ENCODE assay signal across 1 cellular context in the genomic region with DNA sequence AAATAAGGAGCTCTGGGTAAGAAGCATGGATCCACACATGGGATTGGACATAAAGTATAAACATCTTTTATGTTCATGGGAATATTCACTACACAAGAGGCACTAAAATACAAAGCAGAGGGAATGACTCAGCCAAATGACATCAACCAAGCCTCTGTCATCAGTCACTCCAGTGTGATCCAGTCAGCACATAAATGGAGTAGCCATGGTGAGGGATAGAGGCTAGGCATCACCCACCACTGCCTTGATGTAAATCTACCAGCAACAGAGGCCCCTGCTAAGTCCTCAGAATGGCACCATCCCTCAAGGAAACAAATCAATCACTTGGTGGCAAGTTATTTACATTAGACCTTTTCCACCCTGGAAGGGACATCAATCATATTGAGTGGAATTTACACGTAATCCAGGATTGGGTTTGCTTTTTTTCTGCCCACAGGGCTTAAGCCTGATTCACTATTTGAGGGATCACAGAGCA.
TF ChIP-seq lines count a peak whose summit lies in the region.

No MANE protein-coding gene starts in this region.

TF ChIP-seq in K562, 482 proteins besides CTCF, POLR2A, EP300 and RAD21 (continued from another document):
- no peak for TF ChIP-seq NR3C1 (CRISPR knock-in tag; IDR thresholded peaks at IDR 0.05)
- peak; percentile 34; the same call in 1 of the 2 replicates for TF ChIP-seq SMARCA4 (IDR thresholded peaks at IDR 0.05)
- TF ChIP-seq CREBBP (IDR thresholded peaks at IDR 0.05; ENCODE audit: low read depth, low read length): no peak
- TF ChIP-seq ZNF239 (CRISPR knock-in tag; IDR thresholded peaks at IDR 0.05): no peak
- no peak for TF ChIP-seq RBBP5 (IDR thresholded peaks at IDR 0.05; ENCODE audit: borderline replicate concordance, insufficient read depth, low read length, poor library complexity, severe bottlenecking)
- no peak for TF ChIP-seq CBX1 (IDR thresholded peaks at IDR 0.05; ENCODE audit: low read depth)
- TF ChIP-seq FOXJ2 (tag; IDR thresholded peaks at IDR 0.05): no peak
- TF ChIP-seq, protein P1, sequence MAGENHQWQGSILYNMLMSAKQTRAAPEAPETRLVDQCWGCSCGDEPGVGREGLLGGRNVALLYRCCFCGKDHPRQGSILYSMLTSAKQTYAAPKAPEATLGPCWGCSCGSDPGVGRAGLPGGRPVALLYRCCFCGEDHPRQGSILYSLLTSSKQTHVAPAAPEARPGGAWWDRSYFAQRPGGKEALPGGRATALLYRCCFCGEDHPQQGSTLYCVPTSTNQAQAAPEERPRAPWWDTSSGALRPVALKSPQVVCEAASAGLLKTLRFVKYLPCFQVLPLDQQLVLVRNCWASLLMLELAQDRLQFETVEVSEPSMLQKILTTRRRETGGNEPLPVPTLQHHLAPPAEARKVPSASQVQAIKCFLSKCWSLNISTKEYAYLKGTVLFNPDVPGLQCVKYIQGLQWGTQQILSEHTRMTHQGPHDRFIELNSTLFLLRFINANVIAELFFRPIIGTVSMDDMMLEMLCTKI (IDR thresholded peaks at IDR 0.05; ENCODE audit: partially characterized antibody): no peak
- TF ChIP-seq, protein P2, sequence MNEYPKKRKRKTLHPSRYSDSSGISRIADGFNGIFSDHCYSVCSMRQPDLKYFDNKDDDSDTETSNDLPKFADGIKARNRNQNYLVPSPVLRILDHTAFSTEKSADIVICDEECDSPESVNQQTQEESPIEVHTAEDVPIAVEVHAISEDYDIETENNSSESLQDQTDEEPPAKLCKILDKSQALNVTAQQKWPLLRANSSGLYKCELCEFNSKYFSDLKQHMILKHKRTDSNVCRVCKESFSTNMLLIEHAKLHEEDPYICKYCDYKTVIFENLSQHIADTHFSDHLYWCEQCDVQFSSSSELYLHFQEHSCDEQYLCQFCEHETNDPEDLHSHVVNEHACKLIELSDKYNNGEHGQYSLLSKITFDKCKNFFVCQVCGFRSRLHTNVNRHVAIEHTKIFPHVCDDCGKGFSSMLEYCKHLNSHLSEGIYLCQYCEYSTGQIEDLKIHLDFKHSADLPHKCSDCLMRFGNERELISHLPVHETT (CRISPR knock-in tag; conservative IDR thresholded peaks at IDR 0.05 in 1 of 2, IDR thresholded peaks at IDR 0.05 in 1 of 2): 0 out of 4 replicates have a peak, but pooled peaks of 1 of the 2 experiments have one; percentile 25
- TF ChIP-seq FOSL1 (tag; conservative IDR thresholded peaks at IDR 0.05): peak; percentile 79
- TF ChIP-seq KLF6 (CRISPR knock-in tag; IDR thresholded peaks at IDR 0.05; ENCODE audit: borderline replicate concordance): no peak
- no peak for TF ChIP-seq CHCHD3 (CRISPR knock-in tag; IDR thresholded peaks at IDR 0.05)
- TF ChIP-seq TCF3 (CRISPR knock-in tag; IDR thresholded peaks at IDR 0.05): no peak
- TF ChIP-seq ZFP30 (CRISPR knock-in tag; IDR thresholded peaks at IDR 0.05; ENCODE audit: borderline replicate concordance): no peak
- no peak for TF ChIP-seq E2F3 (CRISPR knock-in tag; IDR thresholded peaks at IDR 0.05)
- no peak for TF ChIP-seq GABPB1 (CRISPR knock-in tag; IDR thresholded peaks at IDR 0.05)
- no peak for TF ChIP-seq ATF1 (CRISPR knock-in tag; IDR thresholded peaks at IDR 0.05)
- TF ChIP-seq ATF1 (tag; IDR thresholded peaks at IDR 0.05): no peak
- no peak for TF ChIP-seq SMAD3 (CRISPR knock-in tag; conservative IDR thresholded peaks at IDR 0.05)
- TF ChIP-seq CBFB (CRISPR knock-in tag; IDR thresholded peaks at IDR 0.05): no peak
- no peak for TF ChIP-seq TSC22D4 (tag; IDR thresholded peaks at IDR 0.05)
- TF ChIP-seq RNF2 (IDR thresholded peaks at IDR 0.05): no peak
- TF ChIP-seq KLF13 (tag; IDR thresholded peaks at IDR 0.05; ENCODE audit: borderline replicate concordance, low read depth): no peak
- no peak for TF ChIP-seq ZFX (CRISPR knock-in tag; IDR thresholded peaks at IDR 0.05)
- no peak for TF ChIP-seq NR2C2 (CRISPR knock-in tag; IDR thresholded peaks at IDR 0.05)
- TF ChIP-seq NR2C2 (tag; IDR thresholded peaks at IDR 0.05): 0 out of 2 replicates have a peak, but pooled peaks have one; percentile 30
- no peak for TF ChIP-seq STAT5B (CRISPR knock-in tag; IDR thresholded peaks at IDR 0.05)
- no peak for TF ChIP-seq RFX7 (CRISPR knock-in tag; IDR thresholded peaks at IDR 0.05)
- TF ChIP-seq ZNF316 (IDR thresholded peaks at IDR 0.05): peak; percentile 92
- 0 out of 2 replicates have a peak, but pooled peaks have one; percentile 34 for TF ChIP-seq ZNF175 (CRISPR knock-in tag; IDR thresholded peaks at IDR 0.05; ENCODE audit: low read depth)
- TF ChIP-seq ELF4 (CRISPR knock-in tag; IDR thresholded peaks at IDR 0.05): no peak
- TF ChIP-seq, protein P3, sequence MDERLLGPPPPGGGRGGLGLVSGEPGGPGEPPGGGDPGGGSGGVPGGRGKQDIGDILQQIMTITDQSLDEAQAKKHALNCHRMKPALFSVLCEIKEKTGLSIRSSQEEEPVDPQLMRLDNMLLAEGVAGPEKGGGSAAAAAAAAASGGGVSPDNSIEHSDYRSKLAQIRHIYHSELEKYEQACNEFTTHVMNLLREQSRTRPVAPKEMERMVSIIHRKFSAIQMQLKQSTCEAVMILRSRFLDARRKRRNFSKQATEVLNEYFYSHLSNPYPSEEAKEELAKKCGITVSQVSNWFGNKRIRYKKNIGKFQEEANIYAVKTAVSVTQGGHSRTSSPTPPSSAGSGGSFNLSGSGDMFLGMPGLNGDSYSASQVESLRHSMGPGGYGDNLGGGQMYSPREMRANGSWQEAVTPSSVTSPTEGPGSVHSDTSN (CRISPR knock-in tag; IDR thresholded peaks at IDR 0.05; ENCODE audit: low read depth): no peak
- TF ChIP-seq, protein P3 (tag; conservative IDR thresholded peaks at IDR 0.05; ENCODE audit: low read depth): peak; percentile 85
- TF ChIP-seq SMC3 (conservative IDR thresholded peaks at IDR 0.05; ENCODE audit: insufficient read depth, low read depth, low read length): no peak
- TF ChIP-seq ZNF311 (CRISPR knock-in tag; IDR thresholded peaks at IDR 0.05): no peak
- TF ChIP-seq MEIS2 (IDR thresholded peaks at IDR 0.05; ENCODE audit: partially characterized antibody): peak; percentile 80
- TF ChIP-seq, protein P4, sequence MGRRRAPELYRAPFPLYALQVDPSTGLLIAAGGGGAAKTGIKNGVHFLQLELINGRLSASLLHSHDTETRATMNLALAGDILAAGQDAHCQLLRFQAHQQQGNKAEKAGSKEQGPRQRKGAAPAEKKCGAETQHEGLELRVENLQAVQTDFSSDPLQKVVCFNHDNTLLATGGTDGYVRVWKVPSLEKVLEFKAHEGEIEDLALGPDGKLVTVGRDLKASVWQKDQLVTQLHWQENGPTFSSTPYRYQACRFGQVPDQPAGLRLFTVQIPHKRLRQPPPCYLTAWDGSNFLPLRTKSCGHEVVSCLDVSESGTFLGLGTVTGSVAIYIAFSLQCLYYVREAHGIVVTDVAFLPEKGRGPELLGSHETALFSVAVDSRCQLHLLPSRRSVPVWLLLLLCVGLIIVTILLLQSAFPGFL (CRISPR knock-in tag; IDR thresholded peaks at IDR 0.05): no peak
- TF ChIP-seq, protein P5, sequence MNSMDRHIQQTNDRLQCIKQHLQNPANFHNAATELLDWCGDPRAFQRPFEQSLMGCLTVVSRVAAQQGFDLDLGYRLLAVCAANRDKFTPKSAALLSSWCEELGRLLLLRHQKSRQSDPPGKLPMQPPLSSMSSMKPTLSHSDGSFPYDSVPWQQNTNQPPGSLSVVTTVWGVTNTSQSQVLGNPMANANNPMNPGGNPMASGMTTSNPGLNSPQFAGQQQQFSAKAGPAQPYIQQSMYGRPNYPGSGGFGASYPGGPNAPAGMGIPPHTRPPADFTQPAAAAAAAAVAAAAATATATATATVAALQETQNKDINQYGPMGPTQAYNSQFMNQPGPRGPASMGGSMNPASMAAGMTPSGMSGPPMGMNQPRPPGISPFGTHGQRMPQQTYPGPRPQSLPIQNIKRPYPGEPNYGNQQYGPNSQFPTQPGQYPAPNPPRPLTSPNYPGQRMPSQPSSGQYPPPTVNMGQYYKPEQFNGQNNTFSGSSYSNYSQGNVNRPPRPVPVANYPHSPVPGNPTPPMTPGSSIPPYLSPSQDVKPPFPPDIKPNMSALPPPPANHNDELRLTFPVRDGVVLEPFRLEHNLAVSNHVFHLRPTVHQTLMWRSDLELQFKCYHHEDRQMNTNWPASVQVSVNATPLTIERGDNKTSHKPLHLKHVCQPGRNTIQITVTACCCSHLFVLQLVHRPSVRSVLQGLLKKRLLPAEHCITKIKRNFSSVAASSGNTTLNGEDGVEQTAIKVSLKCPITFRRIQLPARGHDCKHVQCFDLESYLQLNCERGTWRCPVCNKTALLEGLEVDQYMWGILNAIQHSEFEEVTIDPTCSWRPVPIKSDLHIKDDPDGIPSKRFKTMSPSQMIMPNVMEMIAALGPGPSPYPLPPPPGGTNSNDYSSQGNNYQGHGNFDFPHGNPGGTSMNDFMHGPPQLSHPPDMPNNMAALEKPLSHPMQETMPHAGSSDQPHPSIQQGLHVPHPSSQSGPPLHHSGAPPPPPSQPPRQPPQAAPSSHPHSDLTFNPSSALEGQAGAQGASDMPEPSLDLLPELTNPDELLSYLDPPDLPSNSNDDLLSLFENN (IDR thresholded peaks at IDR 0.05; ENCODE audit: low read depth in 2 of 2, low read length in 2 of 2): no peak
- TF ChIP-seq, protein P6, sequence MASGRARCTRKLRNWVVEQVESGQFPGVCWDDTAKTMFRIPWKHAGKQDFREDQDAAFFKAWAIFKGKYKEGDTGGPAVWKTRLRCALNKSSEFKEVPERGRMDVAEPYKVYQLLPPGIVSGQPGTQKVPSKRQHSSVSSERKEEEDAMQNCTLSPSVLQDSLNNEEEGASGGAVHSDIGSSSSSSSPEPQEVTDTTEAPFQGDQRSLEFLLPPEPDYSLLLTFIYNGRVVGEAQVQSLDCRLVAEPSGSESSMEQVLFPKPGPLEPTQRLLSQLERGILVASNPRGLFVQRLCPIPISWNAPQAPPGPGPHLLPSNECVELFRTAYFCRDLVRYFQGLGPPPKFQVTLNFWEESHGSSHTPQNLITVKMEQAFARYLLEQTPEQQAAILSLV (tag; IDR thresholded peaks at IDR 0.05): no peak
